In genomic region chr9:79193506-79194223, GRCh38 we compare ENCODE assay signal across 22 cellular contexts.
"Had no signal": no experiment of that assay in that cellular context is flagged by ENCODE, and none has a peak within 500 bp of the region (broad histone marks: within the 10 kb centered on the region; RNA-seq: fewer than 3 reads in every experiment).

No MANE protein-coding gene starts in this region.

- H3K4me1 Mint-ChIP-seq: activated CD4-positive, alpha-beta T cell treated with anti-CD3 and anti-CD28 coated beads for 36 hours had no signal

- H3K9me3 Mint-ChIP-seq: natural killer cell treated with Interleukin-12 subunit alpha and Interleukin-12 subunit beta and Interleukin-15 and Interleukin-18, amount 100 ng/mL, for 72 hours; T-helper 2 cell treated with Interferon-gamma antibody and Interleukin-4, amounts not matched to agents 5 μg/mL and 100 μg/mL, for 36 hours; type B pancreatic cell had no signal

- H3K9me3 ChIP-seq: left lung, lower lobe of right lung, mucosa of descending colon, right atrium auricular region, spleen, thoracic aorta, vagina had no signal

- ATAC-seq: activated CD4-positive, alpha-beta T cell treated with anti-CD3 and anti-CD28 coated beads for 36 hours; activated T-cell treated with anti-CD3 and anti-CD28 coated beads, Interleukin-2, amount 50 U/mL, for 72 hours; left lung; lower lobe of right lung; mucosa of descending colon; natural killer cell treated with Interleukin-12 subunit alpha and Interleukin-12 subunit beta and Interleukin-15 and Interleukin-18, amount 100 ng/mL, for 72 hours had no signal

- H3K27ac ChIP-seq: epithelial cell of prostate, left lung, lower lobe of right lung, right atrium auricular region, spleen, thoracic aorta, vagina had no signal

- H3K27ac Mint-ChIP-seq: activated CD4-positive, alpha-beta T cell treated with anti-CD3 and anti-CD28 coated beads for 36 hours; activated naive CD8-positive, alpha-beta T cell; activated T-cell treated with anti-CD3 and anti-CD28 coated beads, Interleukin-2, amount 50 U/mL, for 72 hours; natural killer cell treated with Interleukin-12 subunit alpha and Interleukin-12 subunit beta and Interleukin-15 and Interleukin-18, amount 100 ng/mL, for 72 hours; T-helper 2 cell treated with Interferon-gamma antibody and Interleukin-4, amounts not matched to agents 5 μg/mL and 100 μg/mL, for 36 hours; type B pancreatic cell had no signal

- H3K27me3 ChIP-seq: left lung, right atrium auricular region, spleen, vagina had no signal

- H3K27me3 Mint-ChIP-seq: activated naive CD8-positive, alpha-beta T cell had no signal

- DNase-seq: activated CD4-positive, alpha-beta T cell treated with anti-CD3 and anti-CD28 coated beads for 36 hours; activated CD4-positive, alpha-beta T cell treated with anti-CD3 and anti-CD28 coated beads, Interleukin-2, amount 50 U/mL, for 4 hours; activated CD4-positive, CD25-positive, alpha-beta regulatory T cell; activated naive CD4-positive, alpha-beta T cell treated with Interleukin-2 at 50 U/mL for 16 hours; activated T-cell treated with anti-CD3 and anti-CD28 coated beads for 4 hours; activated T-cell treated with anti-CD3 and anti-CD28 coated beads, Interleukin-2, amount 50 U/mL, for 72 hours; dermis blood vessel endothelial cell; effector CD4-positive, alpha-beta T cell; lower lobe of right lung; mesendoderm; mucosa of descending colon; spleen; stimulated activated naive CD4-positive, alpha-beta T cell treated with Interleukin-2 at 50 U/mL for 16 hours had no signal

- H3K4me3 ChIP-seq: left lung, lower lobe of right lung, mucosa of descending colon, right atrium auricular region, spleen, thoracic aorta, vagina had no signal

- H3K36me3 Mint-ChIP-seq: activated naive CD8-positive, alpha-beta T cell; natural killer cell treated with Interleukin-12 subunit alpha and Interleukin-12 subunit beta and Interleukin-15 and Interleukin-18, amount 100 ng/mL, for 72 hours had no signal

- H3K4me3 Mint-ChIP-seq: activated CD4-positive, alpha-beta T cell treated with anti-CD3 and anti-CD28 coated beads for 36 hours; activated naive CD8-positive, alpha-beta T cell; activated T-cell treated with anti-CD3 and anti-CD28 coated beads, Interleukin-2, amount 50 U/mL, for 72 hours; natural killer cell treated with Interleukin-12 subunit alpha and Interleukin-12 subunit beta and Interleukin-15 and Interleukin-18, amount 100 ng/mL, for 72 hours; T-helper 2 cell treated with Interferon-gamma antibody and Interleukin-4, amounts not matched to agents 5 μg/mL and 100 μg/mL, for 36 hours; type B pancreatic cell had no signal

- H3K36me3 ChIP-seq: left lung, lower lobe of right lung, right atrium auricular region, spleen, thoracic aorta, vagina had no signal

- H3K4me1 ChIP-seq: left lung, lower lobe of right lung, right atrium auricular region, spleen, vagina had no signal
